In the genomic region with DNA sequence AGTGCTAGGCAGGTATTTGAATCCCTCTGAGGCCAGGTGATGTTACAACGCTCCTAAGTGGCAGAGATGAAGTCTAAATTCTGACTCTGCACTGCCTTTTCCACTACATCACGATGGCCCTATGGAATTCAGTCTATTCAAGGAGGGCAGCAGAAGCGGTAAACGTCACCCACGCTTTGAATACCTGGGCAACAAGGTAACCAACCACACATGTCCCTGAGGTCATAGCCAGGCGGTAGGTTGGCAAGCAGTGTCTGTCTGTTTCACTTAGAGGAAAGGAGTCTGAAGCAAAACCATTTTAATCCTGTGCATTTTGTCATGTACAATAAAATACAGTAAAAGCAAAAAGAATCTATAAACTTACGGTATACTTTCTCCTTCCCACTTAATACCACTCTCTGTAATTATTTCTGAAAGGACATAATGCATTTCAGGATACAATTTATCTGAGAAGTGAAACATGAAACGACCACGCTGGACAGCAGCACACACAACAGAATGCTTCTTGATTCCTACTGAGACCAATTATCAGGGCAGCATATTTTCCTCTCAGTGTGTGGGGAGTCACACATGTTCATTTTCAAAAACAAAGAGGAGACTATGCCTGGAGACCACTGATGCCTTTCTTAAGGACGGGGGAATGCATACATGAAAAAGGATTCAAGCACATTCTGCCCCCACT, we compare ENCODE assay signal across 13 cellular contexts. TPM values are rescaled to one million over a fixed set of nuclear protein-coding genes. Genes with fewer than 3 reads are reported as not detected.
DNase-seq lines count a peak whose midpoint lies in the region; ATAC-seq and TF ChIP-seq lines count a peak whose summit lies in the region.
"Had no signal": no experiment of that assay in that cellular context is flagged by ENCODE, and none has a peak within 500 bp of the region (broad histone marks: within the 10 kb centered on the region; RNA-seq: fewer than 3 reads in every experiment).

No MANE protein-coding gene starts in this region.

- H3K4me1 ChIP-seq in HEK293 (ENCODE audit: control insufficient read depth, insufficient read depth, low read length) = no peaks in the 10 kb centered on the region

- POLR2A ChIA-PET in HEK293 (lab: Yijun Ruan, JAX) = no interaction called here

- H3K27ac ChIP-seq in HEK293 (ENCODE audit: extremely low read depth, low read depth, low read length) (no peak overlapping the region), VCaP (peak overlapping the region; percentile 55)

- CTCF ChIA-PET in HEK293 (lab: Yijun Ruan, JAX) = no interaction called here

- ATAC-seq in GM19324 (IDR thresholded peaks at IDR 0.05; ENCODE audit: low FRiP score, unreplicated experiment) (no peak), HG03469 (IDR thresholded peaks at IDR 0.05; ENCODE audit: unreplicated experiment) (no peak)
- ATAC-seq: activated CD4-positive, CD25-positive, alpha-beta regulatory T cell treated with anti-CD3 and anti-CD28 coated beads, Interleukin-2, amount 50 U/mL, for 24 hours; stimulated activated naive CD8-positive, alpha-beta T cell treated with anti-CD3 and anti-CD28 coated beads, Interleukin-15, amount 100 ng/mL, for 72 hours had no signal

- no peak overlapping the region for H3K4me3 ChIP-seq in HEK293 (ENCODE audit: low read depth, low read length)
- H3K4me3 ChIP-seq: heart right ventricle had no signal

- TF ChIP-seq CTCF in HEK293 (tag by site-specific recombination; IDR thresholded peaks at IDR 0.05) = no peak
- TF ChIP-seq CTCF in VCaP (conservative IDR thresholded peaks at IDR 0.05) = no peak

- H3K9me3 ChIP-seq in HEK293 (ENCODE audit: control insufficient read depth, insufficient read depth, low read depth, low read length) = no peaks in the 10 kb centered on the region
- H3K9me3 ChIP-seq: heart right ventricle had no signal

- peaks cover 0 to 20% of the 10 kb centered on the region in 2 experiments; a peak in 1 of 3 replicates for H3K36me3 ChIP-seq in HEK293 (ENCODE audit: control insufficient read depth in 2 of 2, insufficient read depth in 1 of 2, low read length in 2 of 2)

- DNase-seq in NCI-H2227 (lab: John Stamatoyannopoulos, UW; ENCODE audit: unreplicated experiment) (peak; percentile 21), left kidney (ENCODE audit: low read depth, low spot score) (peak; percentile 32), SK-N-DZ (ENCODE audit: low spot score) (no peak), DMS153 (lab: John Stamatoyannopoulos, UW) (no peak)
- DNase-seq: NCI-H345; stimulated activated CD4-positive, alpha-beta T cell treated with anti-CD3 and anti-CD28 coated beads, Interleukin-12 subunit alpha, Interleukin-12 subunit beta, amount 100 ng/mL, for 4 hours; stimulated activated naive CD8-positive, alpha-beta T cell treated with anti-CD3 and anti-CD28 coated beads, Interleukin-15, amount 100 ng/mL, for 72 hours had no signal

TF ChIP-seq in HEK293, 187 proteins besides CTCF, POLR2A, EP300 and RAD21:
- TF ChIP-seq OSR2 (tag by site-specific recombination; IDR thresholded peaks at IDR 0.05) (peak; percentile 75), INSM2 (tag by site-specific recombination; IDR thresholded peaks at IDR 0.05) (no peak)
- TF ChIP-seq, protein P1, sequence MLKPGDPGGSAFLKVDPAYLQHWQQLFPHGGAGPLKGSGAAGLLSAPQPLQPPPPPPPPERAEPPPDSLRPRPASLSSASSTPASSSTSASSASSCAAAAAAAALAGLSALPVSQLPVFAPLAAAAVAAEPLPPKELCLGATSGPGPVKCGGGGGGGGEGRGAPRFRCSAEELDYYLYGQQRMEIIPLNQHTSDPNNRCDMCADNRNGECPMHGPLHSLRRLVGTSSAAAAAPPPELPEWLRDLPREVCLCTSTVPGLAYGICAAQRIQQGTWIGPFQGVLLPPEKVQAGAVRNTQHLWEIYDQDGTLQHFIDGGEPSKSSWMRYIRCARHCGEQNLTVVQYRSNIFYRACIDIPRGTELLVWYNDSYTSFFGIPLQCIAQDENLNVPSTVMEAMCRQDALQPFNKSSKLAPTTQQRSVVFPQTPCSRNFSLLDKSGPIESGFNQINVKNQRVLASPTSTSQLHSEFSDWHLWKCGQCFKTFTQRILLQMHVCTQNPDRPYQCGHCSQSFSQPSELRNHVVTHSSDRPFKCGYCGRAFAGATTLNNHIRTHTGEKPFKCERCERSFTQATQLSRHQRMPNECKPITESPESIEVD (tag by site-specific recombination; IDR thresholded peaks at IDR 0.05) = peak; percentile 87
- TF ChIP-seq, protein P2, sequence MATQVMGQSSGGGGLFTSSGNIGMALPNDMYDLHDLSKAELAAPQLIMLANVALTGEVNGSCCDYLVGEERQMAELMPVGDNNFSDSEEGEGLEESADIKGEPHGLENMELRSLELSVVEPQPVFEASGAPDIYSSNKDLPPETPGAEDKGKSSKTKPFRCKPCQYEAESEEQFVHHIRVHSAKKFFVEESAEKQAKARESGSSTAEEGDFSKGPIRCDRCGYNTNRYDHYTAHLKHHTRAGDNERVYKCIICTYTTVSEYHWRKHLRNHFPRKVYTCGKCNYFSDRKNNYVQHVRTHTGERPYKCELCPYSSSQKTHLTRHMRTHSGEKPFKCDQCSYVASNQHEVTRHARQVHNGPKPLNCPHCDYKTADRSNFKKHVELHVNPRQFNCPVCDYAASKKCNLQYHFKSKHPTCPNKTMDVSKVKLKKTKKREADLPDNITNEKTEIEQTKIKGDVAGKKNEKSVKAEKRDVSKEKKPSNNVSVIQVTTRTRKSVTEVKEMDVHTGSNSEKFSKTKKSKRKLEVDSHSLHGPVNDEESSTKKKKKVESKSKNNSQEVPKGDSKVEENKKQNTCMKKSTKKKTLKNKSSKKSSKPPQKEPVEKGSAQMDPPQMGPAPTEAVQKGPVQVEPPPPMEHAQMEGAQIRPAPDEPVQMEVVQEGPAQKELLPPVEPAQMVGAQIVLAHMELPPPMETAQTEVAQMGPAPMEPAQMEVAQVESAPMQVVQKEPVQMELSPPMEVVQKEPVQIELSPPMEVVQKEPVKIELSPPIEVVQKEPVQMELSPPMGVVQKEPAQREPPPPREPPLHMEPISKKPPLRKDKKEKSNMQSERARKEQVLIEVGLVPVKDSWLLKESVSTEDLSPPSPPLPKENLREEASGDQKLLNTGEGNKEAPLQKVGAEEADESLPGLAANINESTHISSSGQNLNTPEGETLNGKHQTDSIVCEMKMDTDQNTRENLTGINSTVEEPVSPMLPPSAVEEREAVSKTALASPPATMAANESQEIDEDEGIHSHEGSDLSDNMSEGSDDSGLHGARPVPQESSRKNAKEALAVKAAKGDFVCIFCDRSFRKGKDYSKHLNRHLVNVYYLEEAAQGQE (tag by site-specific recombination; IDR thresholded peaks at IDR 0.05) = peak; percentile 90

RNA-seq across cellular contexts. Expression of gene PRDM10, which starts 51.3 kb away (rescaled TPM):
- polyA plus RNA-seq in SK-N-DZ (2014; cell fraction: cytosol; rRNA removed) = 3.8 and 8.4 TPM in 2 replicates
- polyA plus RNA-seq in SK-N-DZ (2014; cell fraction: nucleus; rRNA removed) = 6.0 TPM in 2 replicates

RNA-seq across cellular contexts. Expression of gene NFRKB, which starts 56.0 kb away (rescaled TPM):
- polyA plus RNA-seq in SK-N-DZ (2014; cell fraction: cytosol; rRNA removed) = 22.8 and 26.9 TPM in 2 replicates
- 27.5 and 31.3 TPM in 2 replicates for polyA plus RNA-seq in SK-N-DZ (2014; cell fraction: nucleus; rRNA removed)

Comparison
In these comparisons a context has a peak if more than half of its experiments do, and no peak if none do; other contexts are left out.
1. DNase-seq: peak in NCI-H2227 (single experiment) and left kidney (single experiment); none in SK-N-DZ (single experiment) and DMS153 (single experiment).